In the genomic region with DNA sequence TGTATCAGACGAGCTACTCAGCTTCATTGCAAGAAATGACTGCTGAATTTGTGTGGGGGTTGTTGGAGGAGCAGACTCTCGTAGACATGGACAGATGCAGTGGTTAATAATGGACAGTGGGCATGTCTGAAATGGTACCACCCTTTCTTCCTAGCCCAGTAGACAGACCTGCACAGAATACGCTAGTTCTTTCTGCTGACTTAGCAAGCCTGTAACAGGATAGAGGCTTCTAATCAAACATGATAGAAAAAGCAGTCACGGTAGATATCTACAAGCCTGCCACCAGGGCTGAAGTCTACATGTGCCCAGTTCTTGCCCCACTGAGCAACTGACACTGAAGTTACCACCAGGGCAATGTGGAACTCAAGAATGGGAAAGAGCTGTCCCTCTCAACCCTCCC, we compare ENCODE assay signal across 21 cellular contexts.
"Had no signal": no experiment of that assay in that cellular context is flagged by ENCODE, and none has a peak within 500 bp of the region (broad histone marks: within the 10 kb centered on the region; RNA-seq: fewer than 3 reads in every experiment).

No MANE protein-coding gene starts in this region.

- H3K9me3 Mint-ChIP-seq: dendritic cell treated with granulocyte-macrophage colony-stimulating factor and Interleukin-4, amounts not matched to agents 40 ng/mL and 50 ng/mL, for 4 days; effector memory CD8-positive, alpha-beta T cell; immature natural killer cell had no signal

- H3K4me3 ChIP-seq: colonic mucosa, esophagus muscularis mucosa, gastroesophageal sphincter, heart left ventricle, hepatocyte, left lung, lower lobe of right lung had no signal

- ATAC-seq: effector memory CD8-positive, alpha-beta T cell; foreskin keratinocyte; gastroesophageal sphincter; heart left ventricle; left cardiac atrium; left lung; left ventricle myocardium superior; lower lobe of right lung had no signal

- H3K4me1 ChIP-seq: colonic mucosa, esophagus muscularis mucosa, foreskin keratinocyte, gastroesophageal sphincter, left lung, lower lobe of right lung had no signal

- DNase-seq: colonic mucosa; cortex of kidney; effector CD8-positive, alpha-beta T cell; effector memory CD8-positive, alpha-beta T cell; foreskin keratinocyte; heart left ventricle; hypothalamus; immature natural killer cell; left cardiac atrium; left lung; left ventricle myocardium superior; lower lobe of right lung; mesendoderm; midbrain had no signal

- H3K27me3 ChIP-seq: colonic mucosa, esophagus muscularis mucosa, foreskin keratinocyte, hepatocyte, left lung had no signal

- FAIRE-seq: endothelial cell of umbilical vein, frontal cortex, keratinocyte had no signal

- H3K36me3 ChIP-seq: colonic mucosa, esophagus muscularis mucosa, gastroesophageal sphincter, heart left ventricle, left lung, lower lobe of right lung had no signal

- H3K36me3 Mint-ChIP-seq: immature natural killer cell had no signal

- H3K9me3 ChIP-seq: colonic mucosa, esophagus muscularis mucosa, gastroesophageal sphincter, heart left ventricle, left lung, lower lobe of right lung had no signal

- H3K27ac Mint-ChIP-seq: dendritic cell treated with granulocyte-macrophage colony-stimulating factor and Interleukin-4, amounts not matched to agents 40 ng/mL and 50 ng/mL, for 4 days; effector memory CD8-positive, alpha-beta T cell; immature natural killer cell had no signal

- H3K4me1 Mint-ChIP-seq: immature natural killer cell had no signal

- H3K27ac ChIP-seq: colonic mucosa, esophagus muscularis mucosa, foreskin keratinocyte, gastroesophageal sphincter, heart left ventricle, hepatocyte, left lung, lower lobe of right lung had no signal

- H3K4me3 Mint-ChIP-seq: dendritic cell treated with granulocyte-macrophage colony-stimulating factor and Interleukin-4, amounts not matched to agents 40 ng/mL and 50 ng/mL, for 4 days; effector memory CD8-positive, alpha-beta T cell; immature natural killer cell had no signal

- H3K4me2 ChIP-seq: hepatocyte had no signal

- H3K79me2 ChIP-seq: hepatocyte had no signal

- H3K27me3 Mint-ChIP-seq: effector memory CD8-positive, alpha-beta T cell had no signal

- H2AFZ ChIP-seq: hepatocyte had no signal
